ENCODE assay signal across 28 cellular contexts in genomic region chr2:185245806-185246205, GRCh38.
DNase-seq lines count a peak whose midpoint lies in the region; ATAC-seq and TF ChIP-seq lines count a peak whose summit lies in the region.
"Had no signal": no experiment of that assay in that cellular context is flagged by ENCODE, and none has a peak within 500 bp of the region (broad histone marks: within the 10 kb centered on the region; RNA-seq: fewer than 3 reads in every experiment).

No MANE protein-coding gene starts in this region.

- H3K36me3 Mint-ChIP-seq in GM23338 (ENCODE audit: low read depth): no peaks in the 10 kb centered on the region
- H3K36me3 Mint-ChIP-seq in naive thymus-derived CD4-positive, alpha-beta T cell: no peaks in the 10 kb centered on the region
- H3K36me3 Mint-ChIP-seq: activated naive CD4-positive, alpha-beta T cell treated with anti-CD3 and anti-CD28 coated beads, Interleukin-2, amount 10 ng/mL, durations not matched to agents 7 days and 5 days; CD4-positive, alpha-beta memory T cell had no signal

- H3K4me3 Mint-ChIP-seq in GM23338: no peak overlapping the region
- H3K4me3 Mint-ChIP-seq in naive thymus-derived CD4-positive, alpha-beta T cell: no peak overlapping the region
- H3K4me3 Mint-ChIP-seq: activated CD4-positive, alpha-beta T cell treated with anti-CD3 and anti-CD28 coated beads for 36 hours; activated naive CD4-positive, alpha-beta T cell treated with anti-CD3 and anti-CD28 coated beads, Interleukin-2, amount 10 ng/mL, durations not matched to agents 7 days and 5 days; activated T-cell treated with anti-CD3 and anti-CD28 coated beads, Interleukin-2, amount 50 U/mL, for 72 hours; CD4-positive, alpha-beta memory T cell had no signal

- TF ChIP-seq CTCF in GM23338 (conservative IDR thresholded peaks at IDR 0.05; ENCODE audit: low read depth in 2 of 2): no peak
- no peak for TF ChIP-seq CTCF in brain microvascular endothelial cell (IDR thresholded peaks at IDR 0.05; ENCODE audit: low read depth, low read length, missing control alignments)

- H3K9me3 Mint-ChIP-seq in GM23338: no peaks in the 10 kb centered on the region; the same call in 2 of the 3 replicates
- H3K9me3 Mint-ChIP-seq in naive thymus-derived CD4-positive, alpha-beta T cell: peaks cover 0 to 17% (median 2%) of the 10 kb centered on the region in 11 donors

- in situ Hi-C loops in brain microvascular endothelial cell (cut with HindIII; ENCODE audit: low pct_ligation_motif_present, low sequenced_read_pairs): no loop called here

- H4K20me1 ChIP-seq in GM23338 (replicated peaks; ENCODE audit: insufficient read depth): no peaks in the 10 kb centered on the region

- H3K4me1 Mint-ChIP-seq in GM23338: no peaks in the 10 kb centered on the region
- H3K4me1 Mint-ChIP-seq in naive thymus-derived CD4-positive, alpha-beta T cell: no peaks in the 10 kb centered on the region
- H3K4me1 Mint-ChIP-seq: activated CD4-positive, alpha-beta T cell treated with anti-CD3 and anti-CD28 coated beads for 36 hours; activated naive CD4-positive, alpha-beta T cell treated with anti-CD3 and anti-CD28 coated beads, Interleukin-2, amount 10 ng/mL, durations not matched to agents 7 days and 5 days; CD4-positive, alpha-beta memory T cell had no signal

- H3K27me3 ChIP-seq in GM23338 (ENCODE audit: insufficient read depth) (no peaks in the 10 kb centered on the region), brain microvascular endothelial cell (replicated peaks) (no peaks in the 10 kb centered on the region)
- no peaks in the 10 kb centered on the region for H3K27me3 ChIP-seq in naive thymus-derived CD4-positive, alpha-beta T cell (ENCODE audit: control insufficient read depth in 2 of 2, insufficient read depth in 2 of 2, low read length in 2 of 2)
- H3K27me3 ChIP-seq: ascending aorta, spleen had no signal

- POLR2A ChIA-PET in naive thymus-derived CD4-positive, alpha-beta T cell (lab: Charles Lee): no interaction called here

- H3K27me3 Mint-ChIP-seq in GM23338 (ENCODE audit: insufficient read depth, low read depth, poor library complexity): no peaks in the 10 kb centered on the region
- no peaks in the 10 kb centered on the region for H3K27me3 Mint-ChIP-seq in naive thymus-derived CD4-positive, alpha-beta T cell
- H3K27me3 Mint-ChIP-seq: activated CD4-positive, alpha-beta T cell treated with anti-CD3 and anti-CD28 coated beads for 36 hours; activated naive CD4-positive, alpha-beta T cell treated with anti-CD3 and anti-CD28 coated beads, Interleukin-2, amount 10 ng/mL, durations not matched to agents 7 days and 5 days; CD4-positive, alpha-beta memory T cell had no signal

- H3K4me3 ChIP-seq in GM23338 (no peak overlapping the region), brain microvascular endothelial cell (ENCODE audit: low read depth, low read length) (no peak overlapping the region)
- H3K4me3 ChIP-seq in naive thymus-derived CD4-positive, alpha-beta T cell (ENCODE audit: low read length): no peak overlapping the region
- H3K4me3 ChIP-seq: ascending aorta, spleen had no signal

- H3K4me2 ChIP-seq in GM23338: no peak overlapping the region

- H3F3A ChIP-seq in GM23338 (replicated peaks; ENCODE audit: low read depth): no peaks in the 10 kb centered on the region

- no peaks in the 10 kb centered on the region for H3K4me1 ChIP-seq in GM23338 (ENCODE audit: insufficient read depth)
- no peaks in the 10 kb centered on the region for H3K4me1 ChIP-seq in naive thymus-derived CD4-positive, alpha-beta T cell (ENCODE audit: control insufficient read depth in 2 of 2, insufficient read depth in 2 of 2, low read length in 2 of 2)
- H3K4me1 ChIP-seq: ascending aorta, spleen had no signal

- H3K27ac Mint-ChIP-seq in GM23338: no peak overlapping the region
- H3K27ac Mint-ChIP-seq in naive thymus-derived CD4-positive, alpha-beta T cell: no peak overlapping the region
- H3K27ac Mint-ChIP-seq: activated CD4-positive, alpha-beta T cell treated with anti-CD3 and anti-CD28 coated beads for 36 hours; activated naive CD4-positive, alpha-beta T cell treated with anti-CD3 and anti-CD28 coated beads, Interleukin-2, amount 10 ng/mL, durations not matched to agents 7 days and 5 days; activated T-cell treated with anti-CD3 and anti-CD28 coated beads, Interleukin-2, amount 50 U/mL, for 72 hours; CD4-positive, alpha-beta memory T cell had no signal

- ATAC-seq in GM23338: no peak
- ATAC-seq in naive thymus-derived CD4-positive, alpha-beta T cell: no peak
- ATAC-seq: activated CD4-positive, alpha-beta T cell treated with anti-CD3 and anti-CD28 coated beads for 36 hours; activated T-cell treated with anti-CD3 and anti-CD28 coated beads, Interleukin-2, amount 50 U/mL, for 72 hours; HCT116 had no signal

- H3K9me2 ChIP-seq in GM23338 (ENCODE audit: insufficient read depth): no peaks in the 10 kb centered on the region

- intact Hi-C loops in naive thymus-derived CD4-positive, alpha-beta T cell (cut with micrococcal nuclease): no loop called here

- no peak overlapping the region for H3K27ac ChIP-seq in GM23338 (ENCODE audit: low read depth)
- no peak overlapping the region for H3K27ac ChIP-seq in brain microvascular endothelial cell
- no peak overlapping the region for H3K27ac ChIP-seq in naive thymus-derived CD4-positive, alpha-beta T cell (ENCODE audit: low read depth, low read length)
- H3K27ac ChIP-seq: ascending aorta, spleen had no signal

- CTCF ChIA-PET in naive thymus-derived CD4-positive, alpha-beta T cell (lab: Charles Lee): no interaction called here

- H3K9me3 ChIP-seq in naive thymus-derived CD4-positive, alpha-beta T cell (ENCODE audit: control insufficient read depth in 2 of 3, low read length in 3 of 3): no peaks in the 10 kb centered on the region
- H3K9me3 ChIP-seq: ascending aorta had no signal

- no peaks in the 10 kb centered on the region for H3K36me3 ChIP-seq in GM23338 (ENCODE audit: insufficient read depth)
- no peaks in the 10 kb centered on the region for H3K36me3 ChIP-seq in brain microvascular endothelial cell (replicated peaks)
- no peaks in the 10 kb centered on the region for H3K36me3 ChIP-seq in naive thymus-derived CD4-positive, alpha-beta T cell (ENCODE audit: control insufficient read depth in 2 of 3, insufficient read depth in 3 of 3, low read length in 3 of 3)
- H3K36me3 ChIP-seq: ascending aorta, spleen had no signal

- no peak overlapping the region for H2AFZ ChIP-seq in GM23338

- DNase-seq in GM23338 (ENCODE audit: low spot score) (peak; percentile 28), HuH-7 (ENCODE audit: low spot score) (peak; percentile 2), brain microvascular endothelial cell (peak; percentile 4), renal cortical epithelial cell (ENCODE audit: low read depth) (peak; percentile 30)
- no peak for DNase-seq in naive thymus-derived CD4-positive, alpha-beta T cell
- no peak for DNase-seq in activated T-cell treated with anti-CD3 and anti-CD28 coated beads, Interleukin-2, amount 50 U/mL, for 48 hours
- DNase-seq in activated effector memory CD4-positive, alpha-beta T cell treated with anti-CD3 and anti-CD28 coated beads, Interleukin-2, amount 50 U/mL, for 16 hours: no peak
- DNase-seq: activated CD4-positive, alpha-beta T cell treated with anti-CD3 and anti-CD28 coated beads for 36 hours; activated CD8-positive, alpha-beta memory T cell treated with anti-CD3 and anti-CD28 coated beads for 24 hours; activated naive CD4-positive, alpha-beta T cell treated with anti-CD3 and anti-CD28 coated beads, Interleukin-2, amount 10 ng/mL, durations not matched to agents 7 days and 5 days; activated T-cell treated with anti-CD3 and anti-CD28 coated beads, Interleukin-2, amount 50 U/mL, for 72 hours; CD4-positive, alpha-beta memory T cell; DMS79 treated with DMSO at 0.1 percent for 48 hours; effector CD4-positive, alpha-beta T cell; erythroblast; hippocampal formation; Kasumi-1; NCI-H1092; NCI-H1930; NK-92 treated with Interleukin-12 subunit alpha and Interleukin-12 subunit beta, amount 100 ng/mL, for 24 hours; occipital lobe; retina; spleen; stimulated activated CD4-positive, alpha-beta T cell treated with anti-CD3 and anti-CD28 coated beads, Interleukin-4, amount 100 ng/mL, for 24 hours; stimulated activated naive CD4-positive, alpha-beta T cell treated with Interleukin-2 at 50 U/mL for 16 hours; T-helper 1 cell had no signal

- H3K79me2 ChIP-seq in GM23338 (replicated peaks; ENCODE audit: insufficient read depth): no peaks in the 10 kb centered on the region

TF ChIP-seq in GM23338, 12 proteins besides CTCF, POLR2A, EP300 and RAD21 (continues in another document):
- TF ChIP-seq NANOG (IDR thresholded peaks at IDR 0.05; ENCODE audit: borderline replicate concordance) (no peak), ZNF331 (CRISPR knock-in tag; IDR thresholded peaks at IDR 0.05; ENCODE audit: low read depth) (no peak), CREB1 (CRISPR knock-in tag; IDR thresholded peaks at IDR 0.05; ENCODE audit: low read depth) (no peak), POLR2AphosphoS5 (IDR thresholded peaks at IDR 0.05; ENCODE audit: low read depth) (no peak), STAT1 (IDR thresholded peaks at IDR 0.05; ENCODE audit: unreplicated experiment) (no peak), EZH2 (IDR thresholded peaks at IDR 0.05; ENCODE audit: low read depth, unreplicated experiment) (no peak), ZNF114 (CRISPR knock-in tag; IDR thresholded peaks at IDR 0.05) (no peak), REST (IDR thresholded peaks at IDR 0.05; ENCODE audit: unreplicated experiment) (no peak)

Comparison
In these comparisons a context has a peak if more than half of its experiments do, and no peak if none do; other contexts are left out.
1. DNase-seq: peak in GM23338 (single experiment), HuH-7 (single experiment), brain microvascular endothelial cell (single experiment) and renal cortical epithelial cell (single experiment); none in naive thymus-derived CD4-positive, alpha-beta T cell (0 of 9), activated T-cell treated with anti-CD3 and anti-CD28 coated beads, Interleukin-2, amount 50 U/mL, for 48 hours (0 of 2) and activated effector memory CD4-positive, alpha-beta T cell treated with anti-CD3 and anti-CD28 coated beads, Interleukin-2, amount 50 U/mL, for 16 hours (single experiment).